In the genomic region with DNA sequence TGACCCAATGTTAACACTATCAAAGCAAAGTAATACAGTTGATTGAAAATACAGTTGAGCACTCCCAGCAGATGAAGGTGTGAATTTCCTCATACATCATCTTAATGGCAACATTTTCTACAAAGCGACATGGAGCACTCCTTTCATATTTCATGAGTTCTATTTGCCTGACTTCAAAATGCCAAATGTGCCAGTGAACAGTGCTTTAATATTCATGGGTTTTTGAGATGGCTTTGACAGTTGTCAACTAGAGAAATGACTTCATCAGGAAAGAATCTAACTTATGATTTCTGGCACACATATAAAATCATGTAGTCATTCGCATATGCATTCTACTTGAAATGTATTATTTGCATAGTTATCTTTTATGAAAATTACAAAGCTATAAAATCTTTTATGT, we compare ENCODE assay signal across 29 cellular contexts.
"Had no signal": no experiment of that assay in that cellular context is flagged by ENCODE, and none has a peak within 500 bp of the region (broad histone marks: within the 10 kb centered on the region; RNA-seq: fewer than 3 reads in every experiment).

No MANE protein-coding gene starts in this region.

- H3K27me3 ChIP-seq: brain microvascular endothelial cell, dorsolateral prefrontal cortex, esophagus muscularis mucosa, foreskin keratinocyte, gastrocnemius medialis, heart left ventricle had no signal

- H3K27ac ChIP-seq: brain microvascular endothelial cell, coronary artery, dorsolateral prefrontal cortex, esophagus muscularis mucosa, foreskin keratinocyte, gastrocnemius medialis, heart left ventricle, WERI-Rb-1 had no signal

- H3K4me1 ChIP-seq: esophagus muscularis mucosa, foreskin keratinocyte, gastrocnemius medialis, heart left ventricle had no signal

- H3K9me3 ChIP-seq: esophagus muscularis mucosa, gastrocnemius medialis, heart left ventricle had no signal

- H3K4me3 ChIP-seq: coronary artery, dorsolateral prefrontal cortex, esophagus muscularis mucosa, gastrocnemius medialis, heart left ventricle had no signal

- DNase-seq: activated B cell treated with CpG ODN at 0.5 μM for 24 hours; activated CD4-positive, alpha-beta T cell treated with anti-CD3 and anti-CD28 coated beads for 48 hours; activated CD4-positive, alpha-beta T cell treated with anti-CD3 and anti-CD28 coated beads, Interleukin-2, amount 50 U/mL, for 1 hour; activated CD4-positive, alpha-beta T cell treated with anti-CD3 and anti-CD28 coated beads, Interleukin-2, amount 50 U/mL, for 48 hours; activated CD8-positive, alpha-beta memory T cell treated with anti-CD3 and anti-CD28 coated beads for 24 hours; activated CD8-positive, alpha-beta T cell treated with anti-CD3 and anti-CD28 coated beads for 36 hours; activated effector memory CD4-positive, alpha-beta T cell treated with Interleukin-2 at 50 U/mL for 16 hours; activated gamma-delta T cell treated with Interleukin-2 at 50 U/mL for 16 hours; activated naive CD4-positive, alpha-beta T cell treated with anti-CD3 and anti-CD28 coated beads, Interleukin-2, amount 50 U/mL, for 16 hours; activated naive CD4-positive, alpha-beta T cell treated with Interleukin-2 at 50 U/mL for 16 hours; activated T-cell treated with anti-CD3 and anti-CD28 coated beads, Interleukin-2, amount 50 U/mL, for 4 hours; amniotic stem cell; anterior cingulate cortex; brain microvascular endothelial cell; dorsolateral prefrontal cortex; effector memory CD4-positive, alpha-beta T cell; endodermal cell; erythroblast; foreskin keratinocyte; gastrocnemius medialis; glutamatergic neuron; heart left ventricle; T-helper 17 cell; T1000; WERI-Rb-1 had no signal

- ATAC-seq: activated CD4-positive, CD25-positive, alpha-beta regulatory T cell treated with anti-CD3 and anti-CD28 coated beads, Interleukin-2, amount 50 U/mL, for 24 hours; activated CD8-positive, alpha-beta T cell treated with anti-CD3 and anti-CD28 coated beads for 36 hours; activated T-cell treated with anti-CD3 and anti-CD28 coated beads, Interleukin-2, amount 50 U/mL, for 4 hours; activated T-helper 17 cell treated with anti-CD3 and anti-CD28 coated beads, Interleukin-2, amount 50 U/mL, for 72 hours; foreskin keratinocyte; gastrocnemius medialis; heart left ventricle; T-helper 17 cell had no signal

- H3K36me3 ChIP-seq: brain microvascular endothelial cell, esophagus muscularis mucosa, gastrocnemius medialis, heart left ventricle, WERI-Rb-1 had no signal
